Comparison of ENCODE assay signal across 8 cellular contexts in genomic region chr3:139427283-139428060, GRCh38. TPM values are rescaled to one million over a fixed set of nuclear protein-coding genes. Genes with fewer than 3 reads are reported as not detected.
A peak's percentile ranks its signal among the peaks of the same experiment; 100 is the strongest.
DNase-seq lines count a peak whose midpoint lies in the region; ATAC-seq and TF ChIP-seq lines count a peak whose summit lies in the region.

No MANE protein-coding gene starts in this region.

- H3K9me3 ChIP-seq in mucosa of descending colon: no peaks in the 10 kb centered on the region
- no peaks in the 10 kb centered on the region for H3K9me3 ChIP-seq in effector memory CD4-positive, alpha-beta T cell (ENCODE audit: control insufficient read depth, low read length)

- intact Hi-C loops in mucosa of descending colon (cut with DNase I, micrococcal nuclease): loop anchor here (5.0 to 10.0 kb wide), 3 partner anchors 135 to 507 kb away; partner anchors contain the start of gene CLSTN2 (in 1 of the 2)

- H3K27me3 ChIP-seq in effector memory CD4-positive, alpha-beta T cell (replicated peaks; ENCODE audit: control insufficient read depth, insufficient read depth, low read length, poor library complexity, severe bottlenecking): no peaks in the 10 kb centered on the region

- TF ChIP-seq CTCF in 22Rv1 (IDR thresholded peaks at IDR 0.05) (peak; percentile 86), GM12873 (IDR thresholded peaks at IDR 0.05; ENCODE audit: insufficient read depth, low read depth, low read length, missing control alignments) (peak; percentile 74), mucosa of descending colon (IDR thresholded peaks at IDR 0.05) (peak; percentile 60)

- ATAC-seq in HG02571 (IDR thresholded peaks at IDR 0.05; ENCODE audit: unreplicated experiment): peak; percentile 78
- peak; percentile 85 for ATAC-seq in mucosa of descending colon

- H3K4me1 ChIP-seq in mucosa of descending colon (ENCODE audit: low read depth): no peaks in the 10 kb centered on the region
- no peaks in the 10 kb centered on the region for H3K4me1 ChIP-seq in effector memory CD4-positive, alpha-beta T cell (ENCODE audit: control insufficient read depth, insufficient read depth, low read length, poor library complexity, severe bottlenecking)

- H3K27ac ChIP-seq in 22Rv1: no peak overlapping the region
- no peak overlapping the region for H3K27ac ChIP-seq in effector memory CD4-positive, alpha-beta T cell (ENCODE audit: insufficient read depth, low read length, poor library complexity, severe bottlenecking)

- H3K36me3 ChIP-seq in mucosa of descending colon (ENCODE audit: low read depth): no peaks in the 10 kb centered on the region
- no peaks in the 10 kb centered on the region for H3K36me3 ChIP-seq in effector memory CD4-positive, alpha-beta T cell (ENCODE audit: control insufficient read depth, insufficient read depth, low read length)

- no peak overlapping the region for H3K4me3 ChIP-seq in mucosa of descending colon
- no peak overlapping the region for H3K4me3 ChIP-seq in effector memory CD4-positive, alpha-beta T cell (ENCODE audit: insufficient read depth, low read depth, low read length, poor library complexity, severe bottlenecking)

- DNase-seq in NCI-H1105 treated with DMSO at 0.1 percent for 48 hours (lab: John Stamatoyannopoulos, UW) (peak; percentile 91), SIG-M5 (lab: John Stamatoyannopoulos, UW) (peak; percentile 77), epidermal melanocyte (ENCODE audit: insufficient read length, low spot score) (peak; percentile 75), mucosa of descending colon (peak in 1 of 3 donors; percentile 46)
- no peak for DNase-seq in effector memory CD4-positive, alpha-beta T cell

RNA-seq across cellular contexts. Expression of gene COPB2, which starts 38.0 kb away (rescaled TPM):
- 100 to 1,000 TPM; 105 to 129 (median 117) TPM for total RNA-seq in mucosa of descending colon

RNA-seq across cellular contexts. Expression of gene RBP2, which starts 48.8 kb away (rescaled TPM):
- 1 to 10 TPM in 2 of 3 donors, under 1 TPM in 1; 0.76 to 3.5 (median 1.5) TPM for total RNA-seq in mucosa of descending colon

Comparison
In these comparisons a context has a peak if more than half of its experiments do, and no peak if none do; other contexts are left out.
1. DNase-seq: peak in NCI-H1105 treated with DMSO at 0.1 percent for 48 hours (single experiment), SIG-M5 (single experiment) and epidermal melanocyte (single experiment); none in effector memory CD4-positive, alpha-beta T cell (0 of 3).
2. Peak in every context shown above with its lines, with median percentiles within 50 percentile points of each other: CTCF ChIP-seq.